1 cellular context compared by ENCODE assay signal in the genomic region with DNA sequence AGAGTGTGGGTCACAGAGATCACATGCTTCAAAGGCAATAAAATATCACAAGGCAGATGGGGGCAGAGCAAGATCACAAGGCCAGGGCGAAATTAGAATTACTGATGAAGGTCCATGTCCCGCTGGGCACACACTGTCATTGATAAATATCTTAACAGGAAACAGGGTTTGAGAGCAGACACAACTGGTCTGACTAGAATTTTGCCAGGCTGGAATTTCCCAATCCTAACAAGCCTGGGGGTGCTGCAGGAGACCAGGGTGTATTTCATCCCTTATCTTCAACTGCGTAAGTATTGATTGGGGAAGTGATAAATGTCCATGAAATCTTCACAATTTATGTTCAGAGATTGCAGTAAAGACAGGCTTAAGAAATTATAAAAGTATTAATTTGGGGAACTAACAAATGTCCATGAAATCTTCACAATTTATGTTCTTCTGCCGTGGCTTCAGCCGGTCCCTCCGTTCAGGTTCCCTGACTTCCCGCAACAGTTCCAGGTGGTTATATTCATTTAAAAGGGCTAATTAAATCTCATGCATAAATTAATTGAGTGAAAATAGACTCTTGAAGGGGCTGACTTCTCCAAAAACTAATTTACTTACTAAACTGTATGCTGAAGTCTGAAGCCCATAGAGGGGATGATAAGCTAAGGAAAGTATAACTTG.
TF ChIP-seq lines count a peak whose summit lies in the region.

No MANE protein-coding gene starts in this region.

TF ChIP-seq in SK-N-SH, 30 proteins besides CTCF, POLR2A, EP300 and RAD21:
- TF ChIP-seq CHD2 (IDR thresholded peaks at IDR 0.05; ENCODE audit: low read length, partially characterized antibody), result peak; percentile 66
- TF ChIP-seq GATA2 (CRISPR knock-in tag; IDR thresholded peaks at IDR 0.05), result peak; percentile 99
- peak; percentile 94 for TF ChIP-seq RCOR1 (IDR thresholded peaks at IDR 0.05; ENCODE audit: low read length)
- peak; percentile 90 for TF ChIP-seq FOXJ3 (CRISPR knock-in tag; IDR thresholded peaks at IDR 0.05)
- peak; percentile 20; the same call in 1 of the 2 replicates for TF ChIP-seq MXI1 (IDR thresholded peaks at IDR 0.05; ENCODE audit: low read depth, low read length)
- peak; percentile 53 for TF ChIP-seq TCF12 (IDR thresholded peaks at IDR 0.05)
